In genomic region chr17:3534881-3535252, GRCh38 we compare ENCODE assay signal across 10 cellular contexts. TPM values are rescaled to one million over a fixed set of nuclear protein-coding genes. Genes with fewer than 3 reads are reported as not detected.
A peak's percentile ranks its signal among the peaks of the same experiment; 100 is the strongest.
DNase-seq lines count a peak whose midpoint lies in the region; ATAC-seq, FAIRE-seq and TF ChIP-seq lines count a peak whose summit lies in the region.
"Had no signal": no experiment of that assay in that cellular context is flagged by ENCODE, and none has a peak within 500 bp of the region (broad histone marks: within the 10 kb centered on the region; RNA-seq: fewer than 3 reads in every experiment).

No MANE protein-coding gene starts in this region.

- ATAC-seq in lower lobe of right lung (peak; percentile 38 to 41), HG03354 (IDR thresholded peaks at IDR 0.05; ENCODE audit: poor library complexity, severe bottlenecking, unreplicated experiment) (no peak)

- no peak overlapping the region for H3K4me3 ChIP-seq in bronchial epithelial cell (ENCODE audit: low read depth, low read length)
- no peak overlapping the region for H3K4me3 ChIP-seq in lower lobe of right lung

- H3K27me3 ChIP-seq in bronchial epithelial cell (ENCODE audit: control insufficient read depth, insufficient read depth, low read length) = no peaks in the 10 kb centered on the region
- peaks cover 8% of the 10 kb centered on the region for H3K27me3 ChIP-seq in lower lobe of right lung (ENCODE audit: low read depth)

- H3K4me1 ChIP-seq in lower lobe of right lung = no peaks in the 10 kb centered on the region

- intact Hi-C loops in lower lobe of right lung (cut with DNase I) = no loop called here

- no peaks in the 10 kb centered on the region for H3K36me3 ChIP-seq in bronchial epithelial cell (ENCODE audit: control insufficient read depth, insufficient read depth, low read length)
- no peaks in the 10 kb centered on the region for H3K36me3 ChIP-seq in lower lobe of right lung

- FAIRE-seq in bronchial epithelial cell (lab: Jason Lieb, UNC) = no peak
- FAIRE-seq: RCC 7860 had no signal

- no peak overlapping the region for H3K27ac ChIP-seq in lower lobe of right lung

- peak; percentile 35 for DNase-seq in stimulated activated CD4-positive, alpha-beta T cell treated with anti-CD3 and anti-CD28 coated beads, Interleukin-15, amount 100 ng/mL, for 24 hours
- no peak for DNase-seq in stimulated activated CD4-positive, alpha-beta T cell treated with anti-CD3 and anti-CD28 coated beads, Interleukin-12 subunit alpha, Interleukin-12 subunit beta, amount 100 ng/mL, for 4 hours
- DNase-seq in bronchial epithelial cell (ENCODE audit: low read depth) (peak; percentile 4), lower lobe of right lung (peak; percentile 44), inferior parietal cortex (ENCODE audit: extremely low spot score) (no peak), AML-193 (lab: John Stamatoyannopoulos, UW) (no peak), NCI-H1092 treated with DMSO at 0.1 percent for 48 hours (lab: John Stamatoyannopoulos, UW) (no peak)
- DNase-seq: GF-D8 had no signal

- H3K9me3 ChIP-seq in lower lobe of right lung = no peaks in the 10 kb centered on the region

- TF ChIP-seq CTCF in bronchial epithelial cell (IDR thresholded peaks at IDR 0.05; ENCODE audit: insufficient read depth, low read length, severe bottlenecking) (no peak), lower lobe of right lung (IDR thresholded peaks at IDR 0.05) (no peak)

RNA-seq across cellular contexts. Expression of gene TRPV3, which starts 22.7 kb away (rescaled TPM):
- 0.79 and 1.2 TPM in 2 replicates for total RNA-seq in bronchial epithelial cell
- total RNA-seq in lower lobe of right lung = 0.68 TPM

RNA-seq across cellular contexts. Expression of gene ASPA, which starts 59.1 kb away (rescaled TPM):
- total RNA-seq in bronchial epithelial cell (not detected in 2 replicates), lower lobe of right lung (8.2 TPM)

Comparison
In these comparisons a context has a peak if more than half of its experiments do, and no peak if none do; other contexts are left out.
1. DNase-seq: peak in stimulated activated CD4-positive, alpha-beta T cell treated with anti-CD3 and anti-CD28 coated beads, Interleukin-15, amount 100 ng/mL, for 24 hours (single experiment), bronchial epithelial cell (single experiment) and lower lobe of right lung (single experiment); none in stimulated activated CD4-positive, alpha-beta T cell treated with anti-CD3 and anti-CD28 coated beads, Interleukin-12 subunit alpha, Interleukin-12 subunit beta, amount 100 ng/mL, for 4 hours (single experiment), inferior parietal cortex (single experiment), AML-193 (0 of 2) and NCI-H1092 treated with DMSO at 0.1 percent for 48 hours (single experiment).